ENCODE assay signal across 19 cellular contexts in genomic region chr11:64892411-64892831, GRCh38. TPM values are rescaled to one million over a fixed set of nuclear protein-coding genes. Genes with fewer than 3 reads are reported as not detected.
A peak's percentile ranks its signal among the peaks of the same experiment; 100 is the strongest.
DNase-seq lines count a peak whose midpoint lies in the region; TF ChIP-seq lines count a peak whose summit lies in the region.
"Had no signal": no experiment of that assay in that cellular context is flagged by ENCODE, and none has a peak within 500 bp of the region (broad histone marks: within the 10 kb centered on the region; RNA-seq: fewer than 3 reads in every experiment).

No MANE protein-coding gene starts in this region.

- H3K27me3 ChIP-seq in BLaER1, result no peaks in the 10 kb centered on the region
- H3K27me3 ChIP-seq in OCI-LY1 (ENCODE audit: insufficient read depth, low read length), result no peaks in the 10 kb centered on the region
- no peaks in the 10 kb centered on the region for H3K27me3 ChIP-seq in ovary
- H3K27me3 ChIP-seq in PC-9 (ENCODE audit: insufficient read depth, low read depth), result no peaks in the 10 kb centered on the region
- H3K27me3 ChIP-seq in BE2C, result no peaks in the 10 kb centered on the region

- no peaks in the 10 kb centered on the region for H3F3A ChIP-seq in OCI-LY1 (ENCODE audit: insufficient read depth, low read length)
- H3F3A ChIP-seq in PC-9 (ENCODE audit: insufficient read depth, low read depth), result peaks cover 15% of the 10 kb centered on the region; the same call in 1 of the 2 replicates

- DNase-seq in epithelial cell of proximal tubule (ENCODE audit: low read depth) (no peak), ovary (no peak), PC-9 (no peak), BE2C (no peak), cortex of kidney (lab: John Stamatoyannopoulos, UW) (no peak)
- no peak for DNase-seq in activated CD8-positive, alpha-beta memory T cell treated with anti-CD3 and anti-CD28 coated beads for 24 hours
- DNase-seq: activated naive CD4-positive, alpha-beta T cell treated with Interleukin-2 at 50 U/mL for 16 hours; DMS153; effector CD8-positive, alpha-beta T cell; HCEC 1CT; MV-4-11; NCI-H2081 treated with DMSO at 0.1 percent for 48 hours; NCI-H526 treated with DMSO at 0.1 percent for 48 hours; nucleus accumbens; stimulated activated naive CD8-positive, alpha-beta T cell treated with anti-CD3 and anti-CD28 coated beads, Interleukin-15, Interleukin-2, amounts not matched to agents 100 U/mL and 50 U/mL, for 24 hours had no signal

- H4K20me1 ChIP-seq in BLaER1 (no peaks in the 10 kb centered on the region), OCI-LY1 (ENCODE audit: insufficient read depth, low read length) (no peaks in the 10 kb centered on the region), PC-9 (ENCODE audit: insufficient read depth) (0 out of 2 replicates have a peak, but pooled peaks cover 4% of the 10 kb centered on the region)

- POLR2A ChIA-PET in PC-9 (lab: Charles Lee; ENCODE audit: unreplicated experiment), result interaction anchor here (0.5 kb wide), 1 partner anchor 219 kb away, joined by 3 read pairs; the partner anchor contains the start of gene TM7SF2

- TF ChIP-seq POLR2A in ovary (IDR thresholded peaks at IDR 0.05), result no peak

- TF ChIP-seq CTCF in OCI-LY1 (IDR thresholded peaks at IDR 0.05; ENCODE audit: low read length), result no peak
- no peak for TF ChIP-seq CTCF in epithelial cell of proximal tubule (conservative IDR thresholded peaks at IDR 0.05; ENCODE audit: low read depth, low read length)
- TF ChIP-seq CTCF in ovary (IDR thresholded peaks at IDR 0.05), result no peak
- TF ChIP-seq CTCF in PC-9 (conservative IDR thresholded peaks at IDR 0.05), result no peak
- TF ChIP-seq CTCF in BE2C (IDR thresholded peaks at IDR 0.05; ENCODE audit: low read depth, low read length), result no peak

- H3K27ac ChIP-seq in BLaER1 (peak overlapping the region; percentile 88), OCI-LY1 (ENCODE audit: low read depth, low read length, poor library complexity, severe bottlenecking) (peak overlapping the region; percentile 13), ovary (no peak overlapping the region), PC-9 (no peak overlapping the region)
- H3K27ac ChIP-seq: skin epidermis had no signal

- peak overlapping the region; percentile 20; the same call in 1 of the 2 replicates for H3K4me3 ChIP-seq in BLaER1
- no peak overlapping the region for H3K4me3 ChIP-seq in OCI-LY1 (ENCODE audit: low read depth, low read length, poor library complexity, severe bottlenecking)
- H3K4me3 ChIP-seq in epithelial cell of proximal tubule (ENCODE audit: low read depth, low read length), result peak overlapping the region; percentile 77
- H3K4me3 ChIP-seq in ovary, result peak overlapping the region; percentile 14
- H3K4me3 ChIP-seq in PC-9, result no peak overlapping the region
- H3K4me3 ChIP-seq in BE2C (ENCODE audit: low read depth, low read length), result no peak overlapping the region
- H3K4me3 ChIP-seq: skin epidermis had no signal

- WGBS in ovary, 3 donors, result 69 to 75% (median 70%) methylated on average over 11 of the region's 11 CpGs

- CTCF ChIA-PET in PC-9 (lab: Charles Lee), result no interaction called here

- peaks cover 30% of the 10 kb centered on the region for H3K36me3 ChIP-seq in BLaER1
- H3K36me3 ChIP-seq in OCI-LY1 (ENCODE audit: insufficient read depth, low read length), result peaks cover 8% of the 10 kb centered on the region
- H3K36me3 ChIP-seq in ovary, result no peaks in the 10 kb centered on the region
- no peaks in the 10 kb centered on the region for H3K36me3 ChIP-seq in PC-9 (ENCODE audit: low read depth)
- H3K36me3 ChIP-seq in BE2C, result no peaks in the 10 kb centered on the region

- H3K9me3 ChIP-seq in BLaER1, result no peaks in the 10 kb centered on the region
- no peaks in the 10 kb centered on the region for H3K9me3 ChIP-seq in OCI-LY1 (ENCODE audit: low read length)
- H3K9me3 ChIP-seq in ovary, result no peaks in the 10 kb centered on the region
- H3K9me3 ChIP-seq in PC-9 (ENCODE audit: insufficient read depth, low read depth), result no peaks in the 10 kb centered on the region
- no peaks in the 10 kb centered on the region for H3K9me3 ChIP-seq in BE2C

- H3K79me2 ChIP-seq in OCI-LY1 (ENCODE audit: insufficient read depth, low read length) (no peaks in the 10 kb centered on the region), PC-9 (ENCODE audit: low read depth) (no peaks in the 10 kb centered on the region)

- H3K9me2 ChIP-seq in OCI-LY1 (ENCODE audit: low read depth, low read length) (no peaks in the 10 kb centered on the region), PC-9 (ENCODE audit: insufficient read depth) (no peaks in the 10 kb centered on the region)

- H2AFZ ChIP-seq in OCI-LY1 (ENCODE audit: low read length) (no peak overlapping the region), PC-9 (no peak overlapping the region)

- H3K4me1 ChIP-seq in BLaER1, result peaks cover 89% of the 10 kb centered on the region
- peaks cover 28% of the 10 kb centered on the region for H3K4me1 ChIP-seq in OCI-LY1 (ENCODE audit: insufficient read depth, low read length, severe bottlenecking)
- H3K4me1 ChIP-seq in ovary (ENCODE audit: insufficient read depth), result peaks cover 1% of the 10 kb centered on the region
- peaks cover 12% of the 10 kb centered on the region for H3K4me1 ChIP-seq in PC-9 (replicated peaks; ENCODE audit: insufficient read depth)
- peaks cover 3% of the 10 kb centered on the region; the same call in 1 of the 2 replicates for H3K4me1 ChIP-seq in BE2C

- H3K4me2 ChIP-seq in BLaER1 (peak overlapping the region; percentile 92), OCI-LY1 (ENCODE audit: low read length) (no peak overlapping the region), PC-9 (no peak overlapping the region)

- no TSS peak for BruUV-seq in PC-9 (replicated peaks; lab: Mats Ljungman, UMichigan)

- H3K9ac ChIP-seq in BLaER1, result peak overlapping the region; percentile 77
- no peak overlapping the region for H3K9ac ChIP-seq in OCI-LY1 (ENCODE audit: low read length)

- TF ChIP-seq EP300 in ovary (IDR thresholded peaks at IDR 0.05), result no peak

- intact Hi-C loops in ovary (cut with DNase I), result loop anchor here in 1 of 4 donors (2.0 kb wide), 1 partner anchor 46 kb away; no protein-coding TSS in a partner anchor
- intact Hi-C loops in PC-9 (cut with micrococcal nuclease; ENCODE audit: unreplicated experiment), result no loop called here

RNA-seq across cellular contexts. Expression of gene EHD1, which starts 14.0 kb away (rescaled TPM):
- 82.7 and 93.4 TPM in 2 replicates for total RNA-seq in epithelial cell of proximal tubule
- 10 to 100 TPM; 14.3 to 87.8 (median 42.2) TPM for total RNA-seq in ovary
- polyA plus RNA-seq in ovary, result 10 to 100 TPM; 14.5 to 14.8 TPM
- 110 and 134 TPM in 2 replicates for total RNA-seq in PC-9 (2021)
- polyA plus RNA-seq in BE2C (2012; ENCODE audit: insufficient read depth, insufficient read length, low read depth), result 73.8 TPM

RNA-seq across cellular contexts. Expression of gene ATG2A, which starts 24.6 kb away (rescaled TPM):
- total RNA-seq in epithelial cell of proximal tubule (22.4 and 25.8 TPM in 2 replicates), ovary (10 to 100 TPM; 22.2 to 40.1 (median 30.4) TPM), PC-9 (2021) (48.2 and 53.2 TPM in 2 replicates)
- 10 to 100 TPM in 1 of 2 donors, 1 to 10 TPM in 1; 2.2 to 23.4 TPM for polyA plus RNA-seq in ovary
- polyA plus RNA-seq in BE2C (2012; ENCODE audit: insufficient read depth, insufficient read length, low read depth), result 19.9 TPM

RNA-seq across cellular contexts. Expression of gene PPP2R5B, which starts 32.1 kb away (rescaled TPM):
- total RNA-seq in epithelial cell of proximal tubule, result 16.8 and 32.9 TPM in 2 replicates
- total RNA-seq in ovary, result 10 to 100 TPM in 5 of 7 donors, 1 to 10 TPM in 2; 9.0 to 12.8 (median 12.2) TPM
- polyA plus RNA-seq in ovary, result 10 to 100 TPM in 1 of 2 donors, 1 to 10 TPM in 1; 8.0 to 16.2 TPM
- 13.7 and 13.9 TPM in 2 replicates for total RNA-seq in PC-9 (2021)
- 18.3 TPM for polyA plus RNA-seq in BE2C (2012; ENCODE audit: insufficient read depth, insufficient read length, low read depth)

RNA-seq across cellular contexts. Expression of gene GPHA2, which starts 43.3 kb away (rescaled TPM):
- total RNA-seq in epithelial cell of proximal tubule (not detected in 2 replicates), ovary (1 to 10 TPM in 3 of 7 donors, under 1 TPM in 3, not detected in 1; 0.45 to 1.6 (median 0.88) TPM), PC-9 (2021) (1.0 and 2.1 TPM in 2 replicates)
- polyA plus RNA-seq in ovary, result under 1 TPM in 1 of 2 donors, not detected in 1; 0.58 TPM
- not detected for polyA plus RNA-seq in BE2C (2012; ENCODE audit: insufficient read depth, insufficient read length, low read depth)
- total RNA-seq: lung microvascular endothelial cell had no signal

RNA-seq across cellular contexts. Expression of gene CDC42BPG, which starts 48.0 kb away (rescaled TPM):
- total RNA-seq in epithelial cell of proximal tubule (4.6 and 8.9 TPM in 2 replicates), ovary (1 to 10 TPM; 2.6 to 9.5 (median 4.0) TPM), PC-9 (2021) (31.3 and 33.8 TPM in 2 replicates)
- 1 to 10 TPM in 1 of 2 donors, under 1 TPM in 1; 0.35 to 1.9 TPM for polyA plus RNA-seq in ovary
- polyA plus RNA-seq in BE2C (2012; ENCODE audit: insufficient read depth, insufficient read length, low read depth), result 0.39 TPM

Comparison
In these comparisons a context has a peak if more than half of its experiments do, and no peak if none do; other contexts are left out.
1. H3K27ac ChIP-seq: peak in BLaER1 (single experiment) and OCI-LY1 (single experiment); none in ovary (0 of 2) and PC-9 (single experiment).
2. H3K4me3 ChIP-seq: peak in BLaER1 (single experiment), epithelial cell of proximal tubule (single experiment) and ovary (single experiment); none in OCI-LY1 (single experiment), PC-9 (single experiment) and BE2C (single experiment).